Comparison of ENCODE assay signal across 8 cellular contexts in the genomic region with DNA sequence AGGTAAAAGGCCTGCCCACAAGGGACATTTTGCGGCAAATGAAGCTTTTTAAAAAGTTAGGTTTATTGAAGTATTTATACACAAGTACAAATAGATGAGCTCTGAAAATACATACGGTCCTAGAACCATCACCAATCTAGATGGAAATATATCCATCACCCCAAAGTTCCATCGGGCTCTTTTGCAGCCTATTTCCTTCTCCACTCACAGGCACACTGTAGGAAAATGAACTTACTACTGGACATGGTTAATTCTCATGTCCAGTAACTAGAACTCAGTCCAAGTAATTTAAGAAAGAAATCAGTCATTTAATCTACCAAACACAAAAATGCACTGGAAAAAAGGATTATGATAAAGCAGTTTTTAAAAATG. TPM values are rescaled to one million over a fixed set of nuclear protein-coding genes. Genes with fewer than 3 reads are reported as not detected.
A peak's percentile ranks its signal among the peaks of the same experiment; 100 is the strongest.
DNase-seq lines count a peak whose midpoint lies in the region; ATAC-seq and TF ChIP-seq lines count a peak whose summit lies in the region.

No MANE protein-coding gene starts in this region.

- H3K36me3 ChIP-seq in right lobe of liver (peaks cover 3 to 55% (median 10%) of the 10 kb centered on the region in 4 donors), transverse colon (peaks cover 0 to 18% (median 5%) of the 10 kb centered on the region in 4 donors)

- H3K4me3 ChIP-seq in right lobe of liver (peak overlapping the region; percentile 60 to 73 (median 69)), transverse colon (peak overlapping the region; percentile 65 to 71 (median 68))

- no peak for ATAC-seq in activated T-cell treated with anti-CD3 and anti-CD28 coated beads, Interleukin-2, amount 50 U/mL, for 72 hours (replicated peaks in 1 of 2)
- ATAC-seq in right lobe of liver (no peak), HG03175 (IDR thresholded peaks at IDR 0.05; ENCODE audit: unreplicated experiment) (no peak)

- H3K27me3 Mint-ChIP-seq in activated T-cell treated with anti-CD3 and anti-CD28 coated beads, Interleukin-2, amount 50 U/mL, for 72 hours (ENCODE audit: low read depth) = no peaks in the 10 kb centered on the region

- H3K9me3 ChIP-seq in right lobe of liver (no peaks in the 10 kb centered on the region), transverse colon (no peaks in the 10 kb centered on the region)

- peak overlapping the region; percentile 96 for H3K27ac ChIP-seq in angular gyrus (ENCODE audit: low read depth, low read length)
- peak overlapping the region; percentile 86 to 96 (median 87) for H3K27ac ChIP-seq in right lobe of liver
- H3K27ac ChIP-seq in transverse colon = peak overlapping the region; percentile 96 to 99 (median 97)

- peak overlapping the region; percentile 96 to 98 for H3K4me3 Mint-ChIP-seq in activated T-cell treated with anti-CD3 and anti-CD28 coated beads, Interleukin-2, amount 50 U/mL, for 72 hours

- H3K36me3 Mint-ChIP-seq in activated T-cell treated with anti-CD3 and anti-CD28 coated beads, Interleukin-2, amount 50 U/mL, for 72 hours (ENCODE audit: insufficient read depth in 2 of 2) = peaks cover 10 to 52% of the 10 kb centered on the region in 2 donors

- no peaks in the 10 kb centered on the region for H3K27me3 ChIP-seq in right lobe of liver
- H3K27me3 ChIP-seq in transverse colon = no peaks in the 10 kb centered on the region

- H3K4me1 Mint-ChIP-seq in activated T-cell treated with anti-CD3 and anti-CD28 coated beads, Interleukin-2, amount 50 U/mL, for 72 hours (ENCODE audit: low read depth) = peaks cover 63% of the 10 kb centered on the region

- peaks cover 0 to 15% (median 6%) of the 10 kb centered on the region in 4 donors for H3K4me1 ChIP-seq in right lobe of liver
- peaks cover 9 to 28% (median 20%) of the 10 kb centered on the region in 4 donors for H3K4me1 ChIP-seq in transverse colon

- 32% methylated on average over 3 of the region's 3 CpGs for WGBS in right lobe of liver (ENCODE audit: insufficient coverage, low coverage, low lambda C conversion rate, missing lambda C conversion rate)
- 18 to 26% methylated on average over 2 to 3 of the region's 3 CpGs for WGBS in transverse colon (ENCODE audit: low coverage in 1 of 2), 2 donors

- intact Hi-C loops in right lobe of liver (cut with DNase I) = no loop called here
- intact Hi-C loops in transverse colon (cut with DNase I; ENCODE audit: low total_unique reads) = no loop called here

- no peak for TF ChIP-seq EP300 in transverse colon (IDR thresholded peaks at IDR 0.05; ENCODE audit: low read depth)

- H3K27ac Mint-ChIP-seq in activated T-cell treated with anti-CD3 and anti-CD28 coated beads, Interleukin-2, amount 50 U/mL, for 72 hours = peak overlapping the region; percentile 84

- no peak for TF ChIP-seq POLR2A in right lobe of liver (IDR thresholded peaks at IDR 0.05)
- no peak for TF ChIP-seq POLR2A in transverse colon (IDR thresholded peaks at IDR 0.05)

- no peaks in the 10 kb centered on the region for H3K9me3 Mint-ChIP-seq in activated T-cell treated with anti-CD3 and anti-CD28 coated beads, Interleukin-2, amount 50 U/mL, for 72 hours

- in situ Hi-C loops in transverse colon (cut with MboI; ENCODE audit: low pct_ligation_motif_present in 1 of 4, low pct_unique_long_range_greater_than_20kb in 1 of 4, low sequenced_read_pairs in 3 of 4) (no loop called here), KBM-7 (cut with MboI; ENCODE audit: low pct_unique_long_range_greater_than_20kb, low sequenced_read_pairs) (no loop called here)

- DNase-seq in activated T-cell treated with anti-CD3 and anti-CD28 coated beads, Interleukin-2, amount 50 U/mL, for 72 hours = no peak
- DNase-seq in activated T-cell treated with anti-CD3 and anti-CD28 coated beads for 4 hours (no peak), right lobe of liver (no peak), transverse colon (no peak), NCI-H82 (lab: John Stamatoyannopoulos, UW) (no peak), KBM-7 (no peak)

- TF ChIP-seq CTCF in right lobe of liver (IDR thresholded peaks at IDR 0.05) (no peak), transverse colon (IDR thresholded peaks at IDR 0.05) (no peak)

RNA-seq across cellular contexts. Expression of a gene that starts 0.7 kb away (rescaled TPM):
- total RNA-seq in activated T-cell treated with anti-CD3 and anti-CD28 coated beads, Interleukin-2, amount 50 U/mL, for 72 hours = 10 to 100 TPM; 70.9 to 71.9 TPM
- total RNA-seq in right lobe of liver = 10 to 100 TPM; 60.5 to 88.1 (median 71.5) TPM
- 10 to 100 TPM; 10.1 to 83.4 (median 40.9) TPM for total RNA-seq in transverse colon

RNA-seq across cellular contexts. Expression of a gene that starts 6.2 kb away (rescaled TPM):
- total RNA-seq in activated T-cell treated with anti-CD3 and anti-CD28 coated beads, Interleukin-2, amount 50 U/mL, for 72 hours = 100 to 1,000 TPM; 383 to 474 TPM
- total RNA-seq in right lobe of liver = 10 to 100 TPM; 14.8 to 56.1 (median 16.1) TPM
- total RNA-seq in transverse colon = 10 to 100 TPM; 18.3 to 56.7 (median 38.2) TPM

RNA-seq across cellular contexts. Expression of a gene that starts 13.2 kb away (rescaled TPM):
- 10 to 100 TPM; 62.0 to 67.2 TPM for total RNA-seq in activated T-cell treated with anti-CD3 and anti-CD28 coated beads, Interleukin-2, amount 50 U/mL, for 72 hours
- total RNA-seq in right lobe of liver (10 to 100 TPM; 13.7 to 42.3 (median 31.6) TPM), transverse colon (10 to 100 TPM; 26.9 to 60.1 (median 30.3) TPM)

Comparison
In these comparisons a context has a peak if more than half of its experiments do, and no peak if none do; other contexts are left out.
1. RNA of a gene that starts 6.2 kb away (total RNA-seq): 383 to 474 TPM in activated T-cell treated with anti-CD3 and anti-CD28 coated beads, Interleukin-2, amount 50 U/mL, for 72 hours; 18.3 to 56.7 TPM in transverse colon and 14.8 to 56.1 TPM in right lobe of liver; every median in the first group is over 4 times any median in the second.
2. Peak in every context shown above with its lines, with median percentiles within 50 percentile points of each other: H3K27ac ChIP-seq.